8 cellular contexts compared by ENCODE assay signal in the genomic region with DNA sequence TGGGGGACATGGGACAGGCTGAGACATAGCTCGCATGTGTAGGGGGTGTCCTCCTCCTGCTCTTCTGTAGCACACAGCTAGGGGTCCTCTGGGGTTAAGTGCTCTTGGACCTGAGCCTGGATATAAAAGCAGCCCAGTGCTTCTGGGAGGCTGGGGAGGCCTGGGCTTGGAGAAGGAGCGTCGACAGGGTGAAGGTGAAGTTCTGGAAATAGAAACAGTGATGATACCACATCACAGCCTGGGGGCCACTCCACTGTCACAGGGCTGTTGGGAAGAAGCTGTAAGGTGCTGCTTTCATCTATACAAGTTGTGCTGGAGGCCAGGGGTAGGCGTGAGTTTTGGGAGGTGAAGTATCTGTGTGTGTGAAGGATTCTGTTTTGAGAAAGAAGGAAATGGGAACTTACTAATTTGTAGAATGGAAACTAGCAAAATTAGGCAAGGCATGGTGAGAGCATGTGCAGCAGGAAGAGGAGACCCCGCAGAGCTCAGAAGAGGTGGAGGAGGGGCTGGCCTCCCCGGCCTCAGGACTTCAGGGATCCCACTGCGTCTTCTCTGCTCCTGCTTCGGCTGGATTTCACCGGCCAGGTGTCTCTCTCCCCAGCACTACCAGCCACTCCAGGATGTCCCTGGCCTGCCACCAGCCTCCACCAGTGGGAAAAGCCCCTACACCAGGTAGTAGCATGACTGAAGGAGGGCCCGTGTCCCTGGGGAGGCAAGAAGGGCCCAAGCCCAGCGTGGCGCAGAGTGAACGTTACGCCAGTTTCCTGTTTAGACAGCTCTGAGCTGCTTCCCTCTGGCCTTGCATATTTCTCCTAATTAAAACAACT.
A peak's percentile ranks its signal among the peaks of the same experiment; 100 is the strongest.
DNase-seq lines count a peak whose midpoint lies in the region; ATAC-seq lines count a peak whose summit lies in the region.

No MANE protein-coding gene starts in this region.

- ATAC-seq in GM18511 (IDR thresholded peaks at IDR 0.05; ENCODE audit: unreplicated experiment) (peak; percentile 66), GM21717 (IDR thresholded peaks at IDR 0.05; ENCODE audit: unreplicated experiment) (peak; percentile 45)

- no peaks in the 10 kb centered on the region for H3K27me3 ChIP-seq in duodenal mucosa (ENCODE audit: control insufficient read depth in 1 of 2, insufficient read depth in 2 of 2, low read length in 2 of 2)

- peak overlapping the region in 1 of 2 donors; percentile 25 for H3K9ac ChIP-seq in duodenal mucosa (ENCODE audit: low read depth in 1 of 2, low read length in 2 of 2)

- no peak overlapping the region for H3K4me3 ChIP-seq in duodenal mucosa (ENCODE audit: low read depth in 1 of 2, low read length in 2 of 2)

- H3K4me1 ChIP-seq in duodenal mucosa (ENCODE audit: control insufficient read depth in 1 of 2, insufficient read depth in 2 of 2, low read length in 2 of 2): peaks cover 9 to 12% of the 10 kb centered on the region in 2 donors

- peak overlapping the region; percentile 67 for H3K27ac ChIP-seq in duodenal mucosa (ENCODE audit: low read depth, low read length)

- DNase-seq in KG1 (lab: John Stamatoyannopoulos, UW) (peak; percentile 68), NCI-H146 (lab: John Stamatoyannopoulos, UW) (no peak), NCI-H1694 treated with DMSO at 0.1 percent for 48 hours (lab: John Stamatoyannopoulos, UW) (no peak), NCI-H2107 treated with DMSO at 0.1 percent for 48 hours (lab: John Stamatoyannopoulos, UW; ENCODE audit: unreplicated experiment) (no peak), NCI-H526 (lab: John Stamatoyannopoulos, UW) (no peak)

- H3K9me3 ChIP-seq in duodenal mucosa (ENCODE audit: control insufficient read depth in 1 of 2, low read length in 2 of 2): no peaks in the 10 kb centered on the region

- no peaks in the 10 kb centered on the region for H3K36me3 ChIP-seq in duodenal mucosa (ENCODE audit: control insufficient read depth in 1 of 2, insufficient read depth in 2 of 2, low read length in 2 of 2)
